9 cellular contexts compared by ENCODE assay signal in the genomic region with DNA sequence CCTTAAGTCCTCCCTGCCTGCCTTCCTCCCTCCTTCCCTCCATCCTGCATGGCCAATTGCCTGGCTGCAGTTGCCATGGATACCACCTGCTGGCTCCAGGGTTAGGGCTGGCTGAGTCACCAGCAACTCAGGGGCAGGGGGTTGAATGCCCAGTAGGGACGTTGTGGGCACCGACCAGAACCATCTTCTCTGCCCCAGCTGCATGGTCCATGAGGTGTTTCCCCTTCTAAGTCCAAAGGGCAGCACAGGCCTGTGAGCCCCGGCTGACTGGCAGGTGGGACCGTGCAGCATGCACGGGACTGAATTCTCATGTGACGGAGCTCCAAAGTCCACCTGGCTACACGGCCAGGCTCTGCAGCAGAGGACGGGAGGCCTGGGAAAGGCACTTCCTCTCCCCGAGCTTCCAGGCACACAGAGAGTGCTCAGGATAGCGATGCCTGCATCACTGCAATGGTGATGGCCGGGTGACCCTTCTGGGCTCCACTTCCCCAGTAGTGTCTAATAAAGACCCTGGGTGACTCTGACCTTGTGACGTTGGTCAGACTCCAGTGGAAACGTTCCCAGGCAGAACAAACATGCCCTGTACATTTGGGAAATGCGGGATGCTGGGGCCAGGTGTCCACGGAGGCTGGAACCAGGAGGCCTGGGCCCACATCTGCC. TPM values are rescaled to one million over a fixed set of nuclear protein-coding genes. Genes with fewer than 3 reads are reported as not detected.
A peak's percentile ranks its signal among the peaks of the same experiment; 100 is the strongest.
DNase-seq lines count a peak whose midpoint lies in the region; FAIRE-seq and TF ChIP-seq lines count a peak whose summit lies in the region.
"Had no signal": no experiment of that assay in that cellular context is flagged by ENCODE, and none has a peak within 500 bp of the region (broad histone marks: within the 10 kb centered on the region; RNA-seq: fewer than 3 reads in every experiment).

No MANE protein-coding gene starts in this region.

- H3K27me3 ChIP-seq in keratinocyte (ENCODE audit: control insufficient read depth, extremely low read depth, insufficient read depth, low read length) (peaks cover 19% of the 10 kb centered on the region), small intestine (ENCODE audit: control insufficient read depth in 2 of 2, insufficient read depth in 2 of 2, low read length in 2 of 2) (no peaks in the 10 kb centered on the region)
- H3K27me3 ChIP-seq in CD8-positive, alpha-beta memory T cell (ENCODE audit: insufficient read depth, low read length, poor library complexity, severe bottlenecking): no peaks in the 10 kb centered on the region

- H3K27me3 Mint-ChIP-seq in CD8-positive, alpha-beta memory T cell: peaks cover 13 to 49% of the 10 kb centered on the region in 2 donors

- DNase-seq in DMS79 (lab: John Stamatoyannopoulos, UW): peak; percentile 16
- peak; percentile 64 for DNase-seq in NCI-H69 (lab: John Stamatoyannopoulos, UW)
- no peak for DNase-seq in keratinocyte (ENCODE audit: low read depth, low spot score)
- DNase-seq in small intestine: peak; percentile 97
- DNase-seq in CD8-positive, alpha-beta memory T cell: no peak
- DNase-seq in amygdala (lab: John Stamatoyannopoulos, UW): no peak
- no peak for DNase-seq in KG1 (lab: John Stamatoyannopoulos, UW)
- DNase-seq: dermis blood vessel endothelial cell, NCI-H2081 treated with DMSO at 0.1 percent for 48 hours had no signal

- H3K4me1 Mint-ChIP-seq in CD8-positive, alpha-beta memory T cell: peaks cover 0 to 5% (median 2%) of the 10 kb centered on the region in 3 donors

- no peak overlapping the region for H2AFZ ChIP-seq in keratinocyte (ENCODE audit: control insufficient read depth, low read length)

- dilution Hi-C loops in keratinocyte (cut with MboI; ENCODE audit: extremely low pct_ligation_motif_present, low sequenced_read_pairs): no loop called here

- H3K4me3 Mint-ChIP-seq in CD8-positive, alpha-beta memory T cell: peak overlapping the region in 1 of 7 donors; percentile 3

- H3K36me3 ChIP-seq in keratinocyte (ENCODE audit: control insufficient read depth in 2 of 2, extremely low read depth in 1 of 2, insufficient read depth in 2 of 2, low read length in 2 of 2) (no peaks in the 10 kb centered on the region), small intestine (ENCODE audit: control insufficient read depth in 2 of 2, insufficient read depth in 2 of 2, low read length in 2 of 2) (no peaks in the 10 kb centered on the region)
- H3K36me3 ChIP-seq in CD8-positive, alpha-beta memory T cell (ENCODE audit: insufficient read depth, low read length): no peaks in the 10 kb centered on the region

- 15 to 54% (median 34%) methylated on average over 15 of the region's 15 CpGs for WGBS in small intestine, 3 donors

- peaks cover 2% of the 10 kb centered on the region for H4K20me1 ChIP-seq in keratinocyte (ENCODE audit: control insufficient read depth, extremely low read depth, insufficient read depth, low read length)

- CTCF ChIA-PET in CD8-positive, alpha-beta memory T cell (lab: Charles Lee): no interaction called here

- no peaks in the 10 kb centered on the region for H3K36me3 Mint-ChIP-seq in CD8-positive, alpha-beta memory T cell

- H3K79me2 ChIP-seq in keratinocyte (ENCODE audit: control insufficient read depth, insufficient read depth, low read length): no peaks in the 10 kb centered on the region

- peaks cover 43% of the 10 kb centered on the region for H3K4me1 ChIP-seq in keratinocyte (ENCODE audit: control insufficient read depth, extremely low read depth, insufficient read depth, low read length)
- peaks cover 11 to 12% of the 10 kb centered on the region in 2 donors for H3K4me1 ChIP-seq in small intestine (ENCODE audit: control insufficient read depth in 2 of 2, insufficient read depth in 1 of 2, low read depth in 1 of 2, low read length in 1 of 2)
- no peaks in the 10 kb centered on the region for H3K4me1 ChIP-seq in CD8-positive, alpha-beta memory T cell (ENCODE audit: insufficient read depth, low read length)

- H3K27ac ChIP-seq in keratinocyte (ENCODE audit: control insufficient read depth, insufficient read depth, low read length) (no peak overlapping the region), small intestine (ENCODE audit: low read depth in 1 of 2, low read length in 1 of 2) (peak overlapping the region; percentile 63 to 73)
- H3K27ac ChIP-seq in CD8-positive, alpha-beta memory T cell (ENCODE audit: low read depth, low read length): no peak overlapping the region

- H3K4me3 ChIP-seq in keratinocyte (ENCODE audit: control insufficient read depth in 2 of 3, extremely low read depth in 1 of 3, insufficient read depth in 2 of 3, low read depth in 1 of 3, low read length in 3 of 3): no peak overlapping the region
- H3K4me3 ChIP-seq in small intestine (ENCODE audit: low read depth in 1 of 2, low read length in 2 of 2): no peak overlapping the region
- H3K4me3 ChIP-seq in CD8-positive, alpha-beta memory T cell (ENCODE audit: low read length): no peak overlapping the region

- H3K9me3 ChIP-seq in keratinocyte (ENCODE audit: control insufficient read depth, low read depth, low read length) (no peaks in the 10 kb centered on the region), small intestine (ENCODE audit: control insufficient read depth, low read depth) (no peaks in the 10 kb centered on the region)
- no peaks in the 10 kb centered on the region for H3K9me3 ChIP-seq in CD8-positive, alpha-beta memory T cell (ENCODE audit: low read length)

- no peaks in the 10 kb centered on the region for H3K9me3 Mint-ChIP-seq in CD8-positive, alpha-beta memory T cell

- FAIRE-seq in keratinocyte (lab: Jason Lieb, UNC) (no peak), small intestine (lab: Jason Lieb, UNC) (no peak)

- H3K9me1 ChIP-seq in keratinocyte (ENCODE audit: control insufficient read depth, extremely low read depth, insufficient read depth, low read length): no peaks in the 10 kb centered on the region

- no peak overlapping the region for H3K27ac Mint-ChIP-seq in CD8-positive, alpha-beta memory T cell

- POLR2A ChIA-PET in CD8-positive, alpha-beta memory T cell (lab: Charles Lee): no interaction called here

- H3K4me2 ChIP-seq in keratinocyte (ENCODE audit: control insufficient read depth, extremely low read depth, insufficient read depth, low read depth, low read length): peak overlapping the region; percentile 12

- TF ChIP-seq CTCF in keratinocyte (optimal IDR thresholded peaks at IDR 0.05 in 1 of 3, IDR thresholded peaks at IDR 0.05 in 1 of 3, conservative IDR thresholded peaks at IDR 0.05 in 1 of 3; ENCODE audit: extremely low read depth in 1 of 3, insufficient read depth in 2 of 3, low read length in 3 of 3): no peak

- H3K9ac ChIP-seq in keratinocyte (ENCODE audit: control insufficient read depth, extremely low read depth, insufficient read depth, low read length): no peak overlapping the region

RNA-seq across cellular contexts. Expression of gene ASS1, which starts 5.7 kb away (rescaled TPM):
- 23.7 to 165 TPM (median 52.4 TPM) in 3 replicates for polyA plus RNA-seq in keratinocyte
- polyA plus RNA-seq in keratinocyte (2011; ENCODE audit: low read depth): 71.7 TPM
- polyA plus RNA-seq in keratinocyte (2011; cell fraction: cytosol; rRNA removed): 132 and 143 TPM in 2 replicates
- 63.8 and 83.2 TPM in 2 replicates for polyA plus RNA-seq in keratinocyte (2011; cell fraction: nucleus; rRNA removed)
- polyA plus RNA-seq in keratinocyte (2012; ENCODE audit: low replicate concordance): 20.0 and 238 TPM in 2 replicates
- 14.8 to 109 TPM (median 33.0 TPM) in 3 replicates for polyA minus RNA-seq in keratinocyte
- 79.4 TPM for polyA minus RNA-seq in keratinocyte (2011; cell fraction: cytosol; rRNA and poly(A)+ RNA removed)
- polyA minus RNA-seq in keratinocyte (2011; cell fraction: nucleus; rRNA and poly(A)+ RNA removed): 21.1 and 26.4 TPM in 2 replicates
- 100 to 1,000 TPM; 295 to 435 (median 381) TPM for polyA plus RNA-seq in small intestine
- total RNA-seq in CD8-positive, alpha-beta memory T cell: 1 to 10 TPM; 2.3 to 3.4 TPM
- polyA plus RNA-seq in CD8-positive, alpha-beta memory T cell: not detected

Comparison
In these comparisons a context has a peak if more than half of its experiments do, and no peak if none do; other contexts are left out.
1. DNase-seq: peak in DMS79 (single experiment), NCI-H69 (single experiment) and small intestine (single experiment); none in keratinocyte (single experiment), CD8-positive, alpha-beta memory T cell (0 of 5), amygdala (0 of 56) and KG1 (single experiment).
2. H3K27ac ChIP-seq: peak in small intestine (2 of 2); none in keratinocyte (single experiment) and CD8-positive, alpha-beta memory T cell (single experiment).
3. RNA of gene ASS1, which starts 5.7 kb away (polyA plus RNA-seq): 295 to 435 TPM in small intestine and 20.0 to 238 TPM in keratinocyte; not detected in CD8-positive, alpha-beta memory T cell (single experiment); every median in the first group is over 10 times any median in the second.